Comparison of ENCODE assay signal across 22 cellular contexts in genomic region chr19:6350688-6351087, GRCh38. TPM values are rescaled to one million over a fixed set of nuclear protein-coding genes. Genes with fewer than 3 reads are reported as not detected.
"Had no signal": no experiment of that assay in that cellular context is flagged by ENCODE, and none has a peak within 500 bp of the region (broad histone marks: within the 10 kb centered on the region; RNA-seq: fewer than 3 reads in every experiment).

No MANE protein-coding gene starts in this region.

- H3K9me3 ChIP-seq: SK-N-SH had no signal

- H3K27ac ChIP-seq: RWPE1 had no signal

- H3K4me2 ChIP-seq: SK-N-SH had no signal

- DNase-seq: KBM-7, MM.1S, NCI-H1092 treated with DMSO at 0.1 percent for 48 hours, NCI-H1436, NCI-H187, NCI-H2029, NCI-H2081 treated with DMSO at 0.1 percent for 48 hours, NCI-H2171, NCI-H226, NCI-H446 treated with DMSO at 0.1 percent for 48 hours, NCI-H510A treated with DMSO at 0.1 percent for 48 hours, NCI-H526 treated with DMSO at 0.1 percent for 48 hours, NCI-H748 treated with DMSO at 0.1 percent for 48 hours, SHP77, SK-N-SH, SW 1271, T-cell had no signal

- ATAC-seq: Panc1, T-cell had no signal

RNA-seq across cellular contexts. Expression of gene ACER1, which starts 17.3 kb away (rescaled TPM):
- total RNA-seq: HT-29, LHCN-M2, SK-MEL-5 had no signal
- polyA plus RNA-seq: SK-N-SH had no signal
